In the genomic region with DNA sequence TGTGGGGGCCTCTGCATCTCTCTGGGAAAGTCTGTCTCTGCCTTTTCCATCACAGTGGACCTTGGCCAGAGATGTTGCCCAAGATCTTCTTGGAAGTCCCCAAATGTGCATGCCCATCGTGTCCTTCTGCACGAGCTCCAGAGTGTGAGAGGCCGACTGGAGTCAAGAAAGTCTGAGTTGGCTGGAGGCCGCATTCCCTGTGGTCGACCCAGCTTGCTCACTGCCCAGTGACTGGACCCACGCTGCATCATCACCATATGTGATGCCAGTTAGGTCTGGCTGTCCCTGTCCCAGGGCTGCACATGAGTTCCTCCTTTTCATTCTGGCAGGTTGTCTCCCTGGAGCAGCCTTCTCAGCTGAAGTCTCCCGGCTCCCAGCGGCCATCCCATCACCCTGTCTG, we compare ENCODE assay signal across 16 cellular contexts.
DNase-seq lines count a peak whose midpoint lies in the region; ATAC-seq and TF ChIP-seq lines count a peak whose summit lies in the region.
"Had no signal": no experiment of that assay in that cellular context is flagged by ENCODE, and none has a peak within 500 bp of the region (broad histone marks: within the 10 kb centered on the region; RNA-seq: fewer than 3 reads in every experiment).

No MANE protein-coding gene starts in this region.

- WGBS in aorta, 2 donors, result 73 to 76% methylated on average over 8 of the region's 8 CpGs
- WGBS in transverse colon (ENCODE audit: low coverage in 1 of 2), 2 donors, result 80 to 92% methylated on average over 1 to 8 of the region's 8 CpGs

- no peak overlapping the region for H3K4me3 Mint-ChIP-seq in stimulated activated naive CD8-positive, alpha-beta T cell treated with anti-CD3 and anti-CD28 coated beads, Interleukin-15, Interleukin-2, amounts not matched to agents 100 ng/mL and 50 ng/mL, for 24 hours

- H3K9me3 Mint-ChIP-seq in stimulated activated naive CD8-positive, alpha-beta T cell treated with anti-CD3 and anti-CD28 coated beads, Interleukin-15, Interleukin-2, amounts not matched to agents 100 ng/mL and 50 ng/mL, for 24 hours, result peaks cover 4% of the 10 kb centered on the region

- TF ChIP-seq CTCF in fibroblast of the aortic adventitia (IDR thresholded peaks at IDR 0.05; ENCODE audit: insufficient read depth, low read length), result no peak
- no peak for TF ChIP-seq CTCF in transverse colon (IDR thresholded peaks at IDR 0.05)

- no peak for DNase-seq in stimulated activated naive CD8-positive, alpha-beta T cell treated with anti-CD3 and anti-CD28 coated beads, Interleukin-15, Interleukin-2, amounts not matched to agents 100 U/mL and 50 U/mL, for 24 hours
- DNase-seq in RPMI7951 (ENCODE audit: low read depth) (peak; percentile 94), fibroblast of the aortic adventitia (ENCODE audit: low read depth) (peak; percentile 55), aorta (no peak), transverse colon (no peak), ACHN (no peak)
- DNase-seq: BE2C; DMS 273 treated with DMSO at 0.1 percent for 48 hours; esophagus squamous epithelium; left colon; NCI-H1417 treated with DMSO at 0.1 percent for 48 hours; SHP77 treated with DMSO at 0.1 percent for 48 hours; small intestine; stimulated activated naive CD4-positive, alpha-beta T cell treated with Interleukin-2 at 50 U/mL for 16 hours had no signal

- TF ChIP-seq POLR2A in transverse colon (IDR thresholded peaks at IDR 0.05), result no peak

- H3K27ac ChIP-seq in aorta (ENCODE audit: low read depth in 1 of 2, low read length in 2 of 2) (no peak overlapping the region), transverse colon (no peak overlapping the region)
- H3K27ac ChIP-seq: esophagus squamous epithelium had no signal

- H3K36me3 Mint-ChIP-seq in stimulated activated naive CD8-positive, alpha-beta T cell treated with anti-CD3 and anti-CD28 coated beads, Interleukin-15, Interleukin-2, amounts not matched to agents 100 ng/mL and 50 ng/mL, for 24 hours (ENCODE audit: low read depth), result peaks cover 4% of the 10 kb centered on the region

- intact Hi-C loops in aorta (cut with DNase I), result no loop called here
- intact Hi-C loops in transverse colon (cut with DNase I; ENCODE audit: low total_unique reads), result no loop called here

- H3K9me3 ChIP-seq in aorta (ENCODE audit: control insufficient read depth, low read length), result no peaks in the 10 kb centered on the region
- no peaks in the 10 kb centered on the region for H3K9me3 ChIP-seq in transverse colon
- H3K9me3 ChIP-seq: BE2C, esophagus squamous epithelium had no signal

- H3K36me3 ChIP-seq in aorta (ENCODE audit: control insufficient read depth in 1 of 2, insufficient read depth in 2 of 2, low read length in 1 of 2), result no peaks in the 10 kb centered on the region
- no peaks in the 10 kb centered on the region for H3K36me3 ChIP-seq in transverse colon
- H3K36me3 ChIP-seq: BE2C, esophagus squamous epithelium had no signal

- H3K27ac Mint-ChIP-seq in stimulated activated naive CD8-positive, alpha-beta T cell treated with anti-CD3 and anti-CD28 coated beads, Interleukin-15, Interleukin-2, amounts not matched to agents 100 ng/mL and 50 ng/mL, for 24 hours, result peak overlapping the region; percentile 34

- in situ Hi-C loops in transverse colon (cut with MboI; ENCODE audit: low pct_ligation_motif_present in 1 of 4, low pct_unique_long_range_greater_than_20kb in 1 of 4, low sequenced_read_pairs in 3 of 4), result no loop called here
- in situ Hi-C loops in ACHN (cut with HindIII; ENCODE audit: low pct_ligation_motif_present, low pct_unique_long_range_greater_than_20kb, low sequenced_read_pairs), result no loop called here

- H3K4me1 ChIP-seq in aorta (ENCODE audit: control insufficient read depth in 1 of 2, insufficient read depth in 2 of 2, low read length in 2 of 2) (no peaks in the 10 kb centered on the region), transverse colon (no peaks in the 10 kb centered on the region)
- H3K4me1 ChIP-seq: BE2C, esophagus squamous epithelium had no signal

- H3K4me3 ChIP-seq in fibroblast of the aortic adventitia (ENCODE audit: low read depth, low read length), result no peak overlapping the region
- no peak overlapping the region for H3K4me3 ChIP-seq in aorta (ENCODE audit: low read length in 2 of 2)
- no peak overlapping the region for H3K4me3 ChIP-seq in transverse colon
- H3K4me3 ChIP-seq: esophagus squamous epithelium had no signal

- no peaks in the 10 kb centered on the region for H3K27me3 Mint-ChIP-seq in stimulated activated naive CD8-positive, alpha-beta T cell treated with anti-CD3 and anti-CD28 coated beads, Interleukin-15, Interleukin-2, amounts not matched to agents 100 ng/mL and 50 ng/mL, for 24 hours

- no peak for TF ChIP-seq EP300 in transverse colon (IDR thresholded peaks at IDR 0.05; ENCODE audit: low read depth)

- ATAC-seq in stimulated activated naive CD8-positive, alpha-beta T cell treated with anti-CD3 and anti-CD28 coated beads, Interleukin-15, Interleukin-2, amounts not matched to agents 100 U/mL and 50 U/mL, for 24 hours, result no peak
- ATAC-seq in aorta (ENCODE audit: low FRiP score), result no peak
- ATAC-seq in activated CD4-positive, CD25-positive, alpha-beta regulatory T cell treated with anti-CD3 and anti-CD28 coated beads, Interleukin-2, amount 50 U/mL, for 24 hours, result no peak
- ATAC-seq: left colon had no signal

- peaks cover 59% of the 10 kb centered on the region for H3K4me1 Mint-ChIP-seq in stimulated activated naive CD8-positive, alpha-beta T cell treated with anti-CD3 and anti-CD28 coated beads, Interleukin-15, Interleukin-2, amounts not matched to agents 100 ng/mL and 50 ng/mL, for 24 hours (ENCODE audit: low read depth)

- H3K27me3 ChIP-seq in aorta (ENCODE audit: control insufficient read depth in 1 of 2, insufficient read depth in 2 of 2, low read length in 1 of 2), result no peaks in the 10 kb centered on the region
- H3K27me3 ChIP-seq in transverse colon, result no peaks in the 10 kb centered on the region
- H3K27me3 ChIP-seq: BE2C, esophagus squamous epithelium had no signal

Comparison
In these comparisons a context has a peak if more than half of its experiments do, and no peak if none do; other contexts are left out.
1. DNase-seq: peak in RPMI7951 (single experiment) and fibroblast of the aortic adventitia (single experiment); none in stimulated activated naive CD8-positive, alpha-beta T cell treated with anti-CD3 and anti-CD28 coated beads, Interleukin-15, Interleukin-2, amounts not matched to agents 100 U/mL and 50 U/mL, for 24 hours (single experiment), aorta (0 of 2), transverse colon (single experiment) and ACHN (single experiment).